ENCODE assay signal across 20 cellular contexts in genomic region chr14:70020350-70021170, GRCh38.
A peak's percentile ranks its signal among the peaks of the same experiment; 100 is the strongest.
DNase-seq lines count a peak whose midpoint lies in the region; FAIRE-seq and TF ChIP-seq lines count a peak whose summit lies in the region.
"Had no signal": no experiment of that assay in that cellular context is flagged by ENCODE, and none has a peak within 500 bp of the region (broad histone marks: within the 10 kb centered on the region; RNA-seq: fewer than 3 reads in every experiment).

No MANE protein-coding gene starts in this region.

- no peak overlapping the region for H3K4me2 ChIP-seq in endothelial cell of umbilical vein (ENCODE audit: insufficient read depth, low read length)
- no peak overlapping the region for H3K4me2 ChIP-seq in neuronal stem cell (ENCODE audit: insufficient read depth, low read length, poor library complexity, severe bottlenecking)

- H3K14ac ChIP-seq in neuronal stem cell (ENCODE audit: low read length), result no peak overlapping the region

- no peak overlapping the region for H3K27ac Mint-ChIP-seq in immature natural killer cell
- H3K27ac Mint-ChIP-seq: activated naive CD8-positive, alpha-beta T cell treated with anti-CD3 and anti-CD28 coated beads for 36 hours had no signal

- peaks cover 16 to 20% of the 10 kb centered on the region in 2 donors for H3K4me1 Mint-ChIP-seq in immature natural killer cell

- no peaks in the 10 kb centered on the region for H3K27me3 ChIP-seq in endothelial cell of umbilical vein (ENCODE audit: control insufficient read depth in 2 of 2, insufficient read depth in 2 of 2, low read length in 2 of 2)
- H3K27me3 ChIP-seq in neuronal stem cell (ENCODE audit: control insufficient read depth in 3 of 3, insufficient read depth in 3 of 3, low read depth in 1 of 3, low read length in 3 of 3), result no peaks in the 10 kb centered on the region
- H3K27me3 ChIP-seq: breast epithelium, sigmoid colon had no signal

- no peak overlapping the region for H3K4me3 Mint-ChIP-seq in immature natural killer cell
- H3K4me3 Mint-ChIP-seq: activated naive CD8-positive, alpha-beta T cell treated with anti-CD3 and anti-CD28 coated beads for 36 hours; IgD-negative memory B cell had no signal

- peak overlapping the region; percentile 57 for H2AFZ ChIP-seq in endothelial cell of umbilical vein (ENCODE audit: low read depth, low read length)
- H2AFZ ChIP-seq in neuronal stem cell (ENCODE audit: low read length), result no peak overlapping the region

- peak; percentile 57 for DNase-seq in GDM1 (lab: John Stamatoyannopoulos, UW)
- DNase-seq in MV-4-11 (lab: John Stamatoyannopoulos, UW), result peak; percentile 72
- DNase-seq in endothelial cell of umbilical vein (ENCODE audit: low read depth, low spot score), result peak; percentile 62
- DNase-seq in neuronal stem cell (ENCODE audit: low spot score), result no peak
- no peak for DNase-seq in germinal center (ENCODE audit: low spot score)
- no peak for DNase-seq in immature natural killer cell
- DNase-seq in stimulated activated CD4-positive, alpha-beta T cell treated with anti-CD3 and anti-CD28 coated beads, Interleukin-4, amount 100 ng/mL, for 1 hour, result no peak
- DNase-seq: activated CD4-positive, alpha-beta T cell treated with anti-CD3 and anti-CD28 coated beads, Interleukin-2, amount 50 U/mL, for 48 hours; activated naive CD8-positive, alpha-beta T cell treated with anti-CD3 and anti-CD28 coated beads for 36 hours; activated T-cell treated with anti-CD3 and anti-CD28 coated beads, Interleukin-2, amount 50 U/mL, for 1 hour; Calu3; GF-D8; left colon; NCI-H1092; NCI-H526 treated with DMSO at 0.1 percent for 48 hours; sigmoid colon; stimulated activated CD4-positive, alpha-beta T cell treated with anti-CD3 and anti-CD28 coated beads, Interleukin-1b, Interleukin-23, amount 100 ng/mL, for 48 hours had no signal

- POLR2A ChIA-PET in endothelial cell of umbilical vein (lab: Charles Lee), result no interaction called here

- H3K9me1 ChIP-seq in endothelial cell of umbilical vein (replicated peaks; ENCODE audit: control insufficient read depth, extremely low read depth, insufficient read depth, low read length), result no peaks in the 10 kb centered on the region

- H3K9me3 ChIP-seq in endothelial cell of umbilical vein (replicated peaks; ENCODE audit: control insufficient read depth, insufficient read depth, low read length) (no peaks in the 10 kb centered on the region), neuronal stem cell (replicated peaks in 1 of 2; ENCODE audit: control insufficient read depth in 2 of 2, insufficient read depth in 1 of 2, low read depth in 1 of 2, low read length in 2 of 2) (no peaks in the 10 kb centered on the region)
- H3K9me3 ChIP-seq: breast epithelium, sigmoid colon had no signal

- H3K23ac ChIP-seq in neuronal stem cell (ENCODE audit: low read depth, low read length, poor library complexity), result no peak overlapping the region

- H2BK120ac ChIP-seq in neuronal stem cell (ENCODE audit: low read depth, low read length), result no peak overlapping the region

- CTCF ChIA-PET in endothelial cell of umbilical vein (lab: Charles Lee), result interaction anchor here (1.1 to 8.8 kb wide), 5 partner anchors 7 to 290 kb away, joined by 3 to 69 read pairs (median 7); partner anchors contain the start of gene SMOC1

- H3K18ac ChIP-seq in neuronal stem cell (ENCODE audit: low read length), result no peak overlapping the region

- no peak overlapping the region for H2BK15ac ChIP-seq in neuronal stem cell (ENCODE audit: low read length)

- no peaks in the 10 kb centered on the region for H3K79me2 ChIP-seq in endothelial cell of umbilical vein (ENCODE audit: control insufficient read depth, insufficient read depth, low read length)

- no peak overlapping the region for H4K91ac ChIP-seq in neuronal stem cell (ENCODE audit: low read depth, low read length, poor library complexity)

- FAIRE-seq in endothelial cell of umbilical vein (lab: Jason Lieb, UNC), result no peak
- FAIRE-seq: GM12892 had no signal

- peaks cover 2% of the 10 kb centered on the region for H3K79me1 ChIP-seq in neuronal stem cell (ENCODE audit: low read depth, low read length)

- H3K36me3 Mint-ChIP-seq in immature natural killer cell, result no peaks in the 10 kb centered on the region
- H3K36me3 Mint-ChIP-seq: activated naive CD8-positive, alpha-beta T cell treated with anti-CD3 and anti-CD28 coated beads for 36 hours; IgD-negative memory B cell had no signal

- TF ChIP-seq CTCF in endothelial cell of umbilical vein (IDR thresholded peaks at IDR 0.05; ENCODE audit: extremely low read depth in 1 of 2, insufficient read depth in 1 of 2, low read depth in 1 of 2, low read length in 2 of 2), result no peak

- BruUV-seq in endothelial cell of umbilical vein (replicated peaks; lab: Mats Ljungman, UMichigan), result no TSS peak

- H3K4me3 ChIP-seq in endothelial cell of umbilical vein (replicated peaks in 1 of 3; ENCODE audit: insufficient read depth in 1 of 3, low read depth in 1 of 3, low read length in 3 of 3) (no peak overlapping the region), neuronal stem cell (ENCODE audit: low read length in 2 of 2) (no peak overlapping the region)
- H3K4me3 ChIP-seq: breast epithelium, sigmoid colon had no signal

- H2BK5ac ChIP-seq in neuronal stem cell (ENCODE audit: low read length), result peak overlapping the region; percentile 13

- H2AK5ac ChIP-seq in neuronal stem cell (ENCODE audit: low read depth, low read length), result no peak overlapping the region

- H4K8ac ChIP-seq in neuronal stem cell (ENCODE audit: low read depth, low read length), result no peak overlapping the region

- H3K36me3 ChIP-seq in endothelial cell of umbilical vein (ENCODE audit: control insufficient read depth in 2 of 2, extremely low read depth in 1 of 2, insufficient read depth in 2 of 2, low read length in 2 of 2) (no peaks in the 10 kb centered on the region), neuronal stem cell (replicated peaks in 1 of 2; ENCODE audit: control insufficient read depth in 2 of 2, insufficient read depth in 2 of 2, low read length in 2 of 2) (peaks cover 72 to 99% of the 10 kb centered on the region in 2 donors)
- H3K36me3 ChIP-seq: breast epithelium, sigmoid colon had no signal

- H3K27me3 Mint-ChIP-seq in immature natural killer cell (ENCODE audit: low read depth in 3 of 3), result peaks cover 2 to 7% (median 4%) of the 10 kb centered on the region in 3 donors
- H3K27me3 Mint-ChIP-seq: activated naive CD8-positive, alpha-beta T cell treated with anti-CD3 and anti-CD28 coated beads for 36 hours had no signal

- H3K9ac ChIP-seq in endothelial cell of umbilical vein (replicated peaks; ENCODE audit: extremely low read depth, insufficient read depth, low read length), result no peak overlapping the region
- no peak overlapping the region for H3K9ac ChIP-seq in neuronal stem cell (ENCODE audit: low read depth, low read length, poor library complexity)

- H3K27ac ChIP-seq in endothelial cell of umbilical vein (ENCODE audit: insufficient read depth, low read depth, low read length) (no peak overlapping the region), neuronal stem cell (replicated peaks; ENCODE audit: low read length) (peak overlapping the region; percentile 20)
- H3K27ac ChIP-seq: breast epithelium, sigmoid colon had no signal

- dilution Hi-C loops in endothelial cell of umbilical vein (cut with MboI; ENCODE audit: extremely low pct_ligation_motif_present, low sequenced_read_pairs), result no loop called here

- H3K9me3 Mint-ChIP-seq in immature natural killer cell, result no peaks in the 10 kb centered on the region
- H3K9me3 Mint-ChIP-seq: activated naive CD8-positive, alpha-beta T cell treated with anti-CD3 and anti-CD28 coated beads for 36 hours; IgD-negative memory B cell had no signal

- peaks cover 2% of the 10 kb centered on the region for H3K4me1 ChIP-seq in endothelial cell of umbilical vein (ENCODE audit: control insufficient read depth, extremely low read depth, insufficient read depth, low read length)
- H3K4me1 ChIP-seq in neuronal stem cell (ENCODE audit: control insufficient read depth in 2 of 2, insufficient read depth in 1 of 2, low read depth in 1 of 2, low read length in 2 of 2), result peaks cover 0 to 4% of the 10 kb centered on the region in 2 donors
- H3K4me1 ChIP-seq: sigmoid colon had no signal

- intact Hi-C loops in endothelial cell of umbilical vein (cut with micrococcal nuclease), result no loop called here

- no peak overlapping the region for H3K4ac ChIP-seq in neuronal stem cell (ENCODE audit: low read length)

- no peaks in the 10 kb centered on the region for H4K20me1 ChIP-seq in endothelial cell of umbilical vein (replicated peaks; ENCODE audit: control insufficient read depth, extremely low read depth, insufficient read depth, low read length)

- TF ChIP-seq POLR2A in endothelial cell of umbilical vein (IDR thresholded peaks at IDR 0.05; ENCODE audit: low read depth, low read length), result no peak

- no CpG with 5 or more reads among the region's 8 CpGs for WGBS in neuronal stem cell (ENCODE audit: extremely low coverage in 2 of 2, insufficient read length in 2 of 2, insufficient replicate concordance in 1 of 2), 2 donors

- H2BK12ac ChIP-seq in neuronal stem cell (ENCODE audit: low read length), result no peak overlapping the region

TF ChIP-seq in endothelial cell of umbilical vein, 7 proteins besides CTCF, POLR2A, EP300 and RAD21:
- TF ChIP-seq JUN (IDR thresholded peaks at IDR 0.05; ENCODE audit: borderline replicate concordance, insufficient read depth, insufficient read length, low read depth), result peak; percentile 49
- TF ChIP-seq, protein P1, sequence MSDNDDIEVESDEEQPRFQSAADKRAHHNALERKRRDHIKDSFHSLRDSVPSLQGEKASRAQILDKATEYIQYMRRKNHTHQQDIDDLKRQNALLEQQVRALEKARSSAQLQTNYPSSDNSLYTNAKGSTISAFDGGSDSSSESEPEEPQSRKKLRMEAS (IDR thresholded peaks at IDR 0.05; ENCODE audit: insufficient read depth, insufficient read length), result peak; percentile 57
- no peak for TF ChIP-seq FOS (IDR thresholded peaks at IDR 0.05; ENCODE audit: borderline replicate concordance, insufficient read depth, low read length)
- TF ChIP-seq POLR2AphosphoS5 (IDR thresholded peaks at IDR 0.05; ENCODE audit: insufficient read depth, low read depth, low read length), result no peak
- no peak for TF ChIP-seq GATA2 (IDR thresholded peaks at IDR 0.05; ENCODE audit: insufficient read depth, insufficient read length, low read depth, low read length)
- TF ChIP-seq EZH2 (IDR thresholded peaks at IDR 0.05; ENCODE audit: borderline replicate concordance, low read depth, low read length, severe bottlenecking), result no peak
- TF ChIP-seq MYC (IDR thresholded peaks at IDR 0.05; ENCODE audit: low read depth, low read length), result no peak

Comparison
In these comparisons a context has a peak if more than half of its experiments do, and no peak if none do; other contexts are left out.
1. DNase-seq: peak in GDM1 (single experiment), MV-4-11 (single experiment) and endothelial cell of umbilical vein (single experiment); none in neuronal stem cell (single experiment), germinal center (single experiment), immature natural killer cell (0 of 3) and stimulated activated CD4-positive, alpha-beta T cell treated with anti-CD3 and anti-CD28 coated beads, Interleukin-4, amount 100 ng/mL, for 1 hour (single experiment).